22 cellular contexts compared by ENCODE assay signal in genomic region chr12:10397311-10397710, GRCh38. TPM values are rescaled to one million over a fixed set of nuclear protein-coding genes. Genes with fewer than 3 reads are reported as not detected.
A peak's percentile ranks its signal among the peaks of the same experiment; 100 is the strongest.
DNase-seq lines count a peak whose midpoint lies in the region; ATAC-seq and TF ChIP-seq lines count a peak whose summit lies in the region.
"Had no signal": no experiment of that assay in that cellular context is flagged by ENCODE, and none has a peak within 500 bp of the region (broad histone marks: within the 10 kb centered on the region; RNA-seq: fewer than 3 reads in every experiment).

No MANE protein-coding gene starts in this region.

- peak overlapping the region; percentile 70 for H3K4me3 Mint-ChIP-seq in activated naive CD8-positive, alpha-beta T cell treated with anti-CD3 and anti-CD28 coated beads, Interleukin-2, amount 10 ng/mL, durations not matched to agents 7 days and 5 days
- no peak overlapping the region for H3K4me3 Mint-ChIP-seq in progenitor cell of endocrine pancreas (ENCODE audit: low read depth)
- H3K4me3 Mint-ChIP-seq: activated T-helper 1 cell treated with anti-CD3 and anti-CD28 coated beads, Interleukin-12 subunit alpha, Interleukin-12 subunit beta, Interleukin-2, Interleukin-4 antibody, amounts not matched to agents 30 ng/mL and 10 ng/mL and 1 ng/mL, durations not matched to agents 14 hours and 24 hours and 36 hours; dendritic cell treated with granulocyte-macrophage colony-stimulating factor and Interleukin-4, amounts not matched to agents 40 ng/mL and 50 ng/mL, for 4 days; memory B cell; nephron progenitor cell had no signal

- H3K4me3 ChIP-seq in GM12865 (ENCODE audit: low read depth, low read length) = no peak overlapping the region
- H3K4me3 ChIP-seq: prostate gland, upper lobe of right lung had no signal

- peaks cover 63% of the 10 kb centered on the region for H3K4me1 Mint-ChIP-seq in activated naive CD8-positive, alpha-beta T cell treated with anti-CD3 and anti-CD28 coated beads, Interleukin-2, amount 10 ng/mL, durations not matched to agents 7 days and 5 days
- peaks cover 15% of the 10 kb centered on the region for H3K4me1 Mint-ChIP-seq in progenitor cell of endocrine pancreas (ENCODE audit: low read depth)

- H3K27ac Mint-ChIP-seq in activated naive CD8-positive, alpha-beta T cell treated with anti-CD3 and anti-CD28 coated beads, Interleukin-2, amount 10 ng/mL, durations not matched to agents 7 days and 5 days = peak overlapping the region; percentile 77
- H3K27ac Mint-ChIP-seq in progenitor cell of endocrine pancreas = peak overlapping the region; percentile 19
- H3K27ac Mint-ChIP-seq: activated T-helper 1 cell treated with anti-CD3 and anti-CD28 coated beads, Interleukin-12 subunit alpha, Interleukin-12 subunit beta, Interleukin-2, Interleukin-4 antibody, amounts not matched to agents 30 ng/mL and 10 ng/mL and 1 ng/mL, durations not matched to agents 14 hours and 24 hours and 36 hours; dendritic cell treated with granulocyte-macrophage colony-stimulating factor and Interleukin-4, amounts not matched to agents 40 ng/mL and 50 ng/mL, for 4 days; memory B cell; nephron progenitor cell had no signal

- H3K27me3 ChIP-seq in foreskin keratinocyte = no peaks in the 10 kb centered on the region
- H3K27me3 ChIP-seq: upper lobe of right lung had no signal

- DNase-seq in GM12865 (ENCODE audit: low read depth) (peak; percentile 28), NCI-H146 treated with DMSO at 0.1 percent for 48 hours (lab: John Stamatoyannopoulos, UW; ENCODE audit: unreplicated experiment) (peak; percentile 86), progenitor cell of endocrine pancreas (ENCODE audit: low spot score, unreplicated experiment) (no peak), foreskin keratinocyte (no peak)
- no peak for DNase-seq in activated naive CD8-positive, alpha-beta T cell treated with anti-CD3 and anti-CD28 coated beads, Interleukin-2, amount 10 ng/mL, durations not matched to agents 7 days and 5 days
- no peak for DNase-seq in stimulated activated CD4-positive, alpha-beta T cell treated with anti-CD3 and anti-CD28 coated beads, Interleukin-12 subunit alpha, Interleukin-12 subunit beta, amount 100 ng/mL, for 4 hours
- DNase-seq: H7; kidney glomerular epithelial cell; MM.1S; NCI-H2081 treated with DMSO at 0.1 percent for 48 hours; NCI-H524; nephron progenitor cell; SHP77; stimulated activated CD4-positive, alpha-beta T cell treated with anti-CD3 and anti-CD28 coated beads, Interleukin-2, amount 100 ng/mL, for 48 hours; upper lobe of right lung had no signal

- H3K27me3 Mint-ChIP-seq in activated naive CD8-positive, alpha-beta T cell treated with anti-CD3 and anti-CD28 coated beads, Interleukin-2, amount 10 ng/mL, durations not matched to agents 7 days and 5 days = no peaks in the 10 kb centered on the region
- H3K27me3 Mint-ChIP-seq in progenitor cell of endocrine pancreas = no peaks in the 10 kb centered on the region

- POLR2A ChIA-PET in activated naive CD8-positive, alpha-beta T cell treated with anti-CD3 and anti-CD28 coated beads, Interleukin-2, amount 10 ng/mL, durations not matched to agents 7 days and 5 days (lab: Charles Lee) = interaction anchor here (1.4 to 8.4 kb wide), 7 partner anchors 10 to 164 kb away, joined by 4 to 117 read pairs (median 10); no protein-coding TSS in a partner anchor

- ATAC-seq in activated naive CD8-positive, alpha-beta T cell treated with anti-CD3 and anti-CD28 coated beads, Interleukin-2, amount 10 ng/mL, durations not matched to agents 7 days and 5 days (ENCODE audit: low read depth) = peak; percentile 8
- ATAC-seq in foreskin keratinocyte (no peak), HG02588 (IDR thresholded peaks at IDR 0.05; ENCODE audit: unreplicated experiment) (no peak)
- ATAC-seq: upper lobe of right lung had no signal

- peaks cover 35% of the 10 kb centered on the region for H3K4me1 ChIP-seq in foreskin keratinocyte

- H3K27ac ChIP-seq in foreskin keratinocyte = no peak overlapping the region
- H3K27ac ChIP-seq: prostate gland, upper lobe of right lung had no signal

- TF ChIP-seq CTCF in GM12865 (IDR thresholded peaks at IDR 0.05; ENCODE audit: insufficient read depth, low read depth, low read length, missing control alignments) (no peak), progenitor cell of endocrine pancreas (IDR thresholded peaks at IDR 0.05; ENCODE audit: unreplicated experiment) (no peak), foreskin keratinocyte (conservative IDR thresholded peaks at IDR 0.05) (no peak)

- no peaks in the 10 kb centered on the region for H3K9me3 Mint-ChIP-seq in activated naive CD8-positive, alpha-beta T cell treated with anti-CD3 and anti-CD28 coated beads, Interleukin-2, amount 10 ng/mL, durations not matched to agents 7 days and 5 days
- H3K9me3 Mint-ChIP-seq in progenitor cell of endocrine pancreas (ENCODE audit: low read depth) = no peaks in the 10 kb centered on the region
- H3K9me3 Mint-ChIP-seq: activated T-helper 1 cell treated with anti-CD3 and anti-CD28 coated beads, Interleukin-12 subunit alpha, Interleukin-12 subunit beta, Interleukin-2, Interleukin-4 antibody, amounts not matched to agents 30 ng/mL and 10 ng/mL and 1 ng/mL, durations not matched to agents 14 hours and 24 hours and 36 hours; dendritic cell treated with granulocyte-macrophage colony-stimulating factor and Interleukin-4, amounts not matched to agents 40 ng/mL and 50 ng/mL, for 4 days; memory B cell; nephron progenitor cell had no signal

- H3K36me3 Mint-ChIP-seq in activated naive CD8-positive, alpha-beta T cell treated with anti-CD3 and anti-CD28 coated beads, Interleukin-2, amount 10 ng/mL, durations not matched to agents 7 days and 5 days = peaks cover 11% of the 10 kb centered on the region
- peaks cover 3% of the 10 kb centered on the region for H3K36me3 Mint-ChIP-seq in progenitor cell of endocrine pancreas (ENCODE audit: insufficient read depth)
- H3K36me3 Mint-ChIP-seq: memory B cell had no signal

RNA-seq across cellular contexts. Expression of gene KLRK1, which starts 7.5 kb away (rescaled TPM):
- total RNA-seq in activated naive CD8-positive, alpha-beta T cell treated with anti-CD3 and anti-CD28 coated beads, Interleukin-2, amount 10 ng/mL, durations not matched to agents 7 days and 5 days = 100 to 1,000 TPM; 319 to 355 TPM
- total RNA-seq in progenitor cell of endocrine pancreas (not detected in 2 replicates), foreskin keratinocyte (not detected in 2 replicates)
- not detected in 2 replicates for polyA plus RNA-seq in foreskin keratinocyte
- total RNA-seq: activated T-helper 1 cell treated with anti-CD3 and anti-CD28 coated beads, Interleukin-12 subunit alpha, Interleukin-12 subunit beta, Interleukin-2, Interleukin-4 antibody, amounts not matched to agents 30 ng/mL and 10 ng/mL and 1 ng/mL, durations not matched to agents 14 hours and 24 hours and 36 hours; H7 had no signal

RNA-seq across cellular contexts. Expression of gene KLRC4, which starts 12.2 kb away (rescaled TPM):
- total RNA-seq in activated naive CD8-positive, alpha-beta T cell treated with anti-CD3 and anti-CD28 coated beads, Interleukin-2, amount 10 ng/mL, durations not matched to agents 7 days and 5 days = 10 to 100 TPM; 37.8 to 38.4 TPM
- total RNA-seq in progenitor cell of endocrine pancreas (not detected in 2 replicates), foreskin keratinocyte (not detected in 2 replicates)
- polyA plus RNA-seq in foreskin keratinocyte = not detected in 2 replicates
- total RNA-seq: activated T-helper 1 cell treated with anti-CD3 and anti-CD28 coated beads, Interleukin-12 subunit alpha, Interleukin-12 subunit beta, Interleukin-2, Interleukin-4 antibody, amounts not matched to agents 30 ng/mL and 10 ng/mL and 1 ng/mL, durations not matched to agents 14 hours and 24 hours and 36 hours; H7; skeletal muscle tissue; T-helper 1 cell treated with Interleukin-12 subunit alpha and Interleukin-12 subunit beta and Interleukin-4 antibody, amounts not matched to agents 30 ng/mL and 1 ng/mL, for 36 hours had no signal

RNA-seq across cellular contexts. Expression of gene KLRC3, which starts 23.1 kb away (rescaled TPM):
- 1 to 10 TPM; 3.0 to 5.6 TPM for total RNA-seq in activated naive CD8-positive, alpha-beta T cell treated with anti-CD3 and anti-CD28 coated beads, Interleukin-2, amount 10 ng/mL, durations not matched to agents 7 days and 5 days
- total RNA-seq in progenitor cell of endocrine pancreas (not detected in 2 replicates), foreskin keratinocyte (not detected in 2 replicates)
- not detected in 2 replicates for polyA plus RNA-seq in foreskin keratinocyte
- total RNA-seq: activated T-helper 1 cell treated with anti-CD3 and anti-CD28 coated beads, Interleukin-12 subunit alpha, Interleukin-12 subunit beta, Interleukin-2, Interleukin-4 antibody, amounts not matched to agents 30 ng/mL and 10 ng/mL and 1 ng/mL, durations not matched to agents 14 hours and 24 hours and 36 hours; H7; prostate gland; skeletal muscle tissue; T-helper 1 cell treated with Interleukin-12 subunit alpha and Interleukin-12 subunit beta and Interleukin-4 antibody, amounts not matched to agents 30 ng/mL and 1 ng/mL, for 36 hours; upper lobe of right lung had no signal

RNA-seq across cellular contexts. Expression of gene KLRC2, which starts 38.5 kb away (rescaled TPM):
- total RNA-seq in activated naive CD8-positive, alpha-beta T cell treated with anti-CD3 and anti-CD28 coated beads, Interleukin-2, amount 10 ng/mL, durations not matched to agents 7 days and 5 days = 1 to 10 TPM; 4.4 to 7.9 TPM
- total RNA-seq in progenitor cell of endocrine pancreas (not detected in 2 replicates), foreskin keratinocyte (not detected in 2 replicates)
- polyA plus RNA-seq in foreskin keratinocyte = not detected in 2 replicates
- total RNA-seq: activated T-helper 1 cell treated with anti-CD3 and anti-CD28 coated beads, Interleukin-12 subunit alpha, Interleukin-12 subunit beta, Interleukin-2, Interleukin-4 antibody, amounts not matched to agents 30 ng/mL and 10 ng/mL and 1 ng/mL, durations not matched to agents 14 hours and 24 hours and 36 hours; H7; T-helper 1 cell treated with Interleukin-12 subunit alpha and Interleukin-12 subunit beta and Interleukin-4 antibody, amounts not matched to agents 30 ng/mL and 1 ng/mL, for 36 hours had no signal

RNA-seq across cellular contexts. Expression of gene KLRC1, which starts 55.9 kb away (rescaled TPM):
- total RNA-seq in activated naive CD8-positive, alpha-beta T cell treated with anti-CD3 and anti-CD28 coated beads, Interleukin-2, amount 10 ng/mL, durations not matched to agents 7 days and 5 days = 10 to 100 TPM in 1 of 2 experiments, 1 to 10 TPM in 1; 7.8 to 12.1 TPM
- total RNA-seq in progenitor cell of endocrine pancreas (not detected in 2 replicates), foreskin keratinocyte (not detected in 2 replicates)
- not detected in 2 replicates for polyA plus RNA-seq in foreskin keratinocyte
- total RNA-seq: H7; T-helper 1 cell treated with Interleukin-12 subunit alpha and Interleukin-12 subunit beta and Interleukin-4 antibody, amounts not matched to agents 30 ng/mL and 1 ng/mL, for 36 hours had no signal

Comparison
In these comparisons a context has a peak if more than half of its experiments do, and no peak if none do; other contexts are left out.
1. DNase-seq: peak in GM12865 (single experiment) and NCI-H146 treated with DMSO at 0.1 percent for 48 hours (single experiment); none in activated naive CD8-positive, alpha-beta T cell treated with anti-CD3 and anti-CD28 coated beads, Interleukin-2, amount 10 ng/mL, durations not matched to agents 7 days and 5 days (single experiment), progenitor cell of endocrine pancreas (single experiment), foreskin keratinocyte (0 of 2) and stimulated activated CD4-positive, alpha-beta T cell treated with anti-CD3 and anti-CD28 coated beads, Interleukin-12 subunit alpha, Interleukin-12 subunit beta, amount 100 ng/mL, for 4 hours (single experiment).
2. RNA of gene KLRK1, which starts 7.5 kb away (total RNA-seq): 319 to 355 TPM in activated naive CD8-positive, alpha-beta T cell treated with anti-CD3 and anti-CD28 coated beads, Interleukin-2, amount 10 ng/mL, durations not matched to agents 7 days and 5 days; not detected in progenitor cell of endocrine pancreas and not detected in foreskin keratinocyte; every median in the first group is over 100 times any median in the second.
3. RNA of gene KLRC4, which starts 12.2 kb away (total RNA-seq): 37.8 to 38.4 TPM in activated naive CD8-positive, alpha-beta T cell treated with anti-CD3 and anti-CD28 coated beads, Interleukin-2, amount 10 ng/mL, durations not matched to agents 7 days and 5 days; not detected in progenitor cell of endocrine pancreas and not detected in foreskin keratinocyte; every median in the first group is over 10 times any median in the second.